ENCODE assay signal across 17 cellular contexts in the genomic region with DNA sequence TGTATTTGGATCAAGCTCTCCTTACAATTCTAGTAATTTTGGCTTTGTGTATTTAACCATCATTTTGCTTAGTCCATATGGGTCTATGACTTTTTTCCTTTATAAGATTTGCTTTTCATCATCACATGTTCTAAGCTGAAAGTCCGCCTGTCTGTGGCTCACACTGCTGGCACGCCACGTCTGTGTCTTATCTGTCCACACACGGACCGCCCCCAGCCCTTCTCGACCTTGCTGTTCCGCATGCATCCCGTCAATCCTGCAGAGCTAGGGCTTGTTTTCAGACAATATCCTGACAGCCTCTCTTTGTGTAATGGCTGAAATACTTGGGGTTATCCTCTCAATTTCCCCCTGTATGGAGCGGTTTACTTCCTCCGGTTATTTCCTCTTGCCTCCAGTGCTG. TPM values are rescaled to one million over a fixed set of nuclear protein-coding genes. Genes with fewer than 3 reads are reported as not detected.
DNase-seq lines count a peak whose midpoint lies in the region; ATAC-seq and TF ChIP-seq lines count a peak whose summit lies in the region.
"Had no signal": no experiment of that assay in that cellular context is flagged by ENCODE, and none has a peak within 500 bp of the region (broad histone marks: within the 10 kb centered on the region; RNA-seq: fewer than 3 reads in every experiment).

No MANE protein-coding gene starts in this region.

- H3K4me3 Mint-ChIP-seq in memory B cell = no peak overlapping the region
- H3K4me3 Mint-ChIP-seq: HFFc6 had no signal

- no peak for ATAC-seq in left ventricle myocardium superior
- no peak for ATAC-seq in memory B cell (ENCODE audit: low read depth)

- intact Hi-C loops in cardiac septum (cut with DNase I) = no loop called here
- intact Hi-C loops in left ventricle myocardium superior (cut with micrococcal nuclease) = no loop called here
- intact Hi-C loops in adrenal gland (cut with DNase I) = loop anchor here (5.0 to 10.0 kb wide), 2 partner anchors 82 to 104 kb away; no protein-coding TSS in a partner anchor

- H3K9me3 Mint-ChIP-seq in memory B cell = no peaks in the 10 kb centered on the region
- H3K9me3 Mint-ChIP-seq: HFFc6 had no signal

- no peaks in the 10 kb centered on the region for H3K27me3 ChIP-seq in adrenal gland
- H3K27me3 ChIP-seq: BLaER1 treated with 17β-estradiol and CSF1 and Interleukin-3, amounts not matched to agents 10 nM and 100 nM; Peyer's patch had no signal

- peaks cover 13 to 15% of the 10 kb centered on the region in 2 donors for H3K4me1 ChIP-seq in adrenal gland (replicated peaks in 1 of 2)

- WGBS in adrenal gland, 4 donors = 40 to 71% (median 46%) methylated on average over 10 of the region's 10 CpGs

- peak overlapping the region; percentile 13 for H3K27ac Mint-ChIP-seq in memory B cell
- H3K27ac Mint-ChIP-seq: HFFc6 had no signal

- DNase-seq in cardiac septum (ENCODE audit: low spot score) = peak; percentile 39
- no peak for DNase-seq in left ventricle myocardium superior
- peak in 6 of 7 donors; percentile 60 to 90 (median 72) for DNase-seq in adrenal gland
- DNase-seq in memory B cell (ENCODE audit: low spot score in 2 of 2) = no peak
- no peak for DNase-seq in NCI-H1105 (lab: John Stamatoyannopoulos, UW)
- no peak for DNase-seq in cerebellar cortex (ENCODE audit: low spot score)
- DNase-seq in activated T-cell treated with anti-CD3 and anti-CD28 coated beads, Interleukin-2, amount 50 U/mL, for 48 hours = no peak
- no peak for DNase-seq in NCI-H146 (lab: John Stamatoyannopoulos, UW)
- DNase-seq: DND-41, HFFc6, NCI-H1048, NCI-H1694, NCI-H510A treated with DMSO at 0.1 percent for 48 hours, SHP77 had no signal

- no peak for TF ChIP-seq CTCF in adrenal gland (IDR thresholded peaks at IDR 0.05)

- no peak overlapping the region for H3K4me3 ChIP-seq in adrenal gland
- H3K4me3 ChIP-seq: BLaER1 treated with 17β-estradiol and CSF1 and Interleukin-3, amounts not matched to agents 10 nM and 100 nM; Peyer's patch had no signal

- H3K36me3 Mint-ChIP-seq in memory B cell = no peaks in the 10 kb centered on the region

- H3K27me3 Mint-ChIP-seq in memory B cell = no peaks in the 10 kb centered on the region

- H3K27ac ChIP-seq in adrenal gland = no peak overlapping the region
- H3K27ac ChIP-seq: BLaER1 treated with 17β-estradiol and CSF1 and Interleukin-3, amounts not matched to agents 10 nM and 100 nM; Peyer's patch had no signal

- no peak for TF ChIP-seq POLR2A in adrenal gland (IDR thresholded peaks at IDR 0.05)

- H3K4me1 Mint-ChIP-seq in memory B cell = peaks cover 37% of the 10 kb centered on the region

- no peaks in the 10 kb centered on the region for H3K36me3 ChIP-seq in adrenal gland (replicated peaks in 1 of 2)
- H3K36me3 ChIP-seq: BLaER1 treated with 17β-estradiol and CSF1 and Interleukin-3, amounts not matched to agents 10 nM and 100 nM; Peyer's patch had no signal

- H3K9me3 ChIP-seq in adrenal gland (replicated peaks in 1 of 3) = no peaks in the 10 kb centered on the region
- H3K9me3 ChIP-seq: BLaER1 treated with 17β-estradiol and CSF1 and Interleukin-3, amounts not matched to agents 10 nM and 100 nM; Peyer's patch had no signal

RNA-seq across cellular contexts. Expression of gene ALDH3A1, which starts 8.5 kb away (rescaled TPM):
- total RNA-seq in cardiac septum = 0.24 TPM
- total RNA-seq in left ventricle myocardium superior = not detected
- 1 to 10 TPM in 6 of 8 donors, under 1 TPM in 1, not detected in 1; 0.21 to 4.0 (median 2.1) TPM for total RNA-seq in adrenal gland
- under 1 TPM; 0.09 to 0.98 (median 0.56) TPM for polyA plus RNA-seq in adrenal gland

RNA-seq across cellular contexts. Expression of gene SLC47A2, which starts 40.2 kb away (rescaled TPM):
- total RNA-seq in cardiac septum = not detected
- total RNA-seq in left ventricle myocardium superior = not detected
- 1 to 10 TPM in 1 of 8 donors, under 1 TPM in 2, not detected in 5; 0.28 to 1.3 (median 0.36) TPM for total RNA-seq in adrenal gland
- polyA plus RNA-seq in adrenal gland = under 1 TPM in 1 of 3 donors, not detected in 2; 0.10 TPM
- total RNA-seq: H1, HFFc6 had no signal
- polyA plus RNA-seq: H1 had no signal

Comparison
In these comparisons a context has a peak if more than half of its experiments do, and no peak if none do; other contexts are left out.
1. DNase-seq: peak in cardiac septum (single experiment) and adrenal gland (6 of 7); none in left ventricle myocardium superior (single experiment), memory B cell (0 of 2), NCI-H1105 (single experiment), cerebellar cortex (single experiment), activated T-cell treated with anti-CD3 and anti-CD28 coated beads, Interleukin-2, amount 50 U/mL, for 48 hours (0 of 2) and NCI-H146 (single experiment).
2. intact Hi-C loops: an anchor here in adrenal gland (5.0 to 10.0 kb wide); none called in cardiac septum and left ventricle myocardium superior.